In the genomic region with DNA sequence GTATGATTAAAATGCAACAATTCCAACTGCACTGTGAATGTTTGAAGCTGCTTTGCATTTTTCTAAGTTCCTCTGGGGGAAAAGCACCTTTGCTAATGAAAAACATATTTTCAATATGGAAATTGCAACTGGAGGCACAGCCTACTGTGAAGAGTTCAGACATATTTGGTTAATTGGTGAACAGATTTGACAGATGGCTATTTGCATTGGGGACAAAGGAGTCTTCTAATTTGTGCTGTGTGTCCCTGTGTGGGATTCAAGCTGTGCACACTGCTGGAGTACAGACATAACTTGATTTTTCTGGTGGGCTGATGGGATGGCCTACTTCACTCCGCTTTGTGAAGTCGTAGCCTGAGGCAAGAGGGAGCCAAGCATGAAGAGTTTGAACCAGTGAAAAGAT, we compare ENCODE assay signal across 16 cellular contexts. TPM values are rescaled to one million over a fixed set of nuclear protein-coding genes. Genes with fewer than 3 reads are reported as not detected.
DNase-seq lines count a peak whose midpoint lies in the region; TF ChIP-seq lines count a peak whose summit lies in the region.
"Had no signal": no experiment of that assay in that cellular context is flagged by ENCODE, and none has a peak within 500 bp of the region (broad histone marks: within the 10 kb centered on the region; RNA-seq: fewer than 3 reads in every experiment).

No MANE protein-coding gene starts in this region.

- no peaks in the 10 kb centered on the region for H3K9me2 ChIP-seq in Karpas-422 (replicated peaks; ENCODE audit: insufficient read depth, low read length)

- H3K4me2 ChIP-seq in Karpas-422 (ENCODE audit: low read depth, low read length, poor library complexity, severe bottlenecking) (peak overlapping the region; percentile 42), smooth muscle cell (no peak overlapping the region), mesendoderm (ENCODE audit: low read length) (no peak overlapping the region)
- H3K4me2 ChIP-seq: PC-9 had no signal

- no peak overlapping the region for H3K23ac ChIP-seq in mesendoderm (ENCODE audit: low read length)

- WGBS in esophagus muscularis mucosa: 95% methylated on average over 2 of the region's 2 CpGs
- 93% methylated on average over 2 of the region's 2 CpGs for WGBS in smooth muscle cell (ENCODE audit: low lambda C conversion rate)
- whole genome bisulfite sequencing in mesendoderm (ENCODE audit: extremely low coverage, insufficient coverage, low lambda C conversion rate): no CpG with 5 or more reads among the region's 2 CpGs
- WGBS in tibial nerve, 2 donors: 67 to 69% methylated on average over 2 of the region's 2 CpGs

- H3K27me3 ChIP-seq in BE2C (no peaks in the 10 kb centered on the region), Karpas-422 (ENCODE audit: low read length) (no peaks in the 10 kb centered on the region), esophagus muscularis mucosa (peaks cover 0 to 6% (median 0%) of the 10 kb centered on the region in 4 donors), smooth muscle cell (ENCODE audit: low read depth) (no peaks in the 10 kb centered on the region), mesendoderm (ENCODE audit: insufficient read depth, low read length, poor library complexity) (no peaks in the 10 kb centered on the region), tibial nerve (no peaks in the 10 kb centered on the region)

- H2AK5ac ChIP-seq in mesendoderm (ENCODE audit: low read length): no peak overlapping the region

- TF ChIP-seq POLR2A in esophagus muscularis mucosa (IDR thresholded peaks at IDR 0.05; ENCODE audit: low read depth): no peak
- TF ChIP-seq POLR2A in tibial nerve (IDR thresholded peaks at IDR 0.05): no peak

- H3K18ac ChIP-seq in mesendoderm (ENCODE audit: low read length): no peak overlapping the region

- H2AFZ ChIP-seq in Karpas-422 (ENCODE audit: low read length): 0 out of 2 replicates have a peak overlapping the region, but pooled peaks have one; percentile 1
- no peak overlapping the region for H2AFZ ChIP-seq in smooth muscle cell (ENCODE audit: low read depth)
- H2AFZ ChIP-seq: PC-9 had no signal

- no peaks in the 10 kb centered on the region for H3K79me2 ChIP-seq in Karpas-422 (ENCODE audit: low read length)
- H3K79me2 ChIP-seq in smooth muscle cell (ENCODE audit: low read depth): no peaks in the 10 kb centered on the region
- no peaks in the 10 kb centered on the region for H3K79me2 ChIP-seq in mesendoderm (ENCODE audit: control insufficient read depth, insufficient read depth, low read length)

- H3K9me3 ChIP-seq in BE2C (no peaks in the 10 kb centered on the region), Karpas-422 (ENCODE audit: low read length) (no peaks in the 10 kb centered on the region; the same call in 1 of the 2 replicates), esophagus muscularis mucosa (peaks cover 0 to 5% (median 0%) of the 10 kb centered on the region in 4 donors), smooth muscle cell (replicated peaks; ENCODE audit: low read depth) (no peaks in the 10 kb centered on the region), tibial nerve (peaks cover 0 to 5% (median 0%) of the 10 kb centered on the region in 4 donors)

- no peak overlapping the region for H4K5ac ChIP-seq in mesendoderm (ENCODE audit: low read length)

- H3F3A ChIP-seq in smooth muscle cell (ENCODE audit: low read depth): no peaks in the 10 kb centered on the region

- no peak overlapping the region for H2BK120ac ChIP-seq in mesendoderm (ENCODE audit: low read depth, low read length)

- H3K27ac ChIP-seq in Karpas-422 (ENCODE audit: low read length) (peak overlapping the region; percentile 97), esophagus muscularis mucosa (replicated peaks in 1 of 4) (no peak overlapping the region), smooth muscle cell (ENCODE audit: low read depth) (no peak overlapping the region), mesendoderm (ENCODE audit: low read depth, low read length) (no peak overlapping the region), tibial nerve (no peak overlapping the region)
- H3K27ac ChIP-seq: PC-9 had no signal

- no peak overlapping the region for H3K4me3 ChIP-seq in BE2C (ENCODE audit: low read depth, low read length)
- H3K4me3 ChIP-seq in Karpas-422 (ENCODE audit: low read length): peak overlapping the region; percentile 10
- H3K4me3 ChIP-seq in esophagus muscularis mucosa: no peak overlapping the region
- no peak overlapping the region for H3K4me3 ChIP-seq in smooth muscle cell
- H3K4me3 ChIP-seq in mesendoderm (ENCODE audit: low read length): no peak overlapping the region
- H3K4me3 ChIP-seq in tibial nerve: no peak overlapping the region
- H3K4me3 ChIP-seq: PC-9 had no signal

- no peak overlapping the region for H2BK15ac ChIP-seq in mesendoderm (replicated peaks; ENCODE audit: low read depth)

- H3K36me3 ChIP-seq in BE2C: no peaks in the 10 kb centered on the region
- no peaks in the 10 kb centered on the region for H3K36me3 ChIP-seq in Karpas-422 (ENCODE audit: insufficient read depth, low read length)
- H3K36me3 ChIP-seq in esophagus muscularis mucosa: no peaks in the 10 kb centered on the region
- no peaks in the 10 kb centered on the region for H3K36me3 ChIP-seq in smooth muscle cell (ENCODE audit: low read depth)
- H3K36me3 ChIP-seq in mesendoderm (ENCODE audit: control insufficient read depth, insufficient read depth, low read length): no peaks in the 10 kb centered on the region
- no peaks in the 10 kb centered on the region for H3K36me3 ChIP-seq in tibial nerve

- no peak overlapping the region for H4K8ac ChIP-seq in mesendoderm (ENCODE audit: low read depth, low read length)

- DNase-seq in BE2C (peak; percentile 34), Karpas-422 (peak; percentile 87), NCI-H345 treated with DMSO at 0.1 percent for 48 hours (lab: John Stamatoyannopoulos, UW; ENCODE audit: unreplicated experiment) (peak; percentile 38), esophagus muscularis mucosa (ENCODE audit: extremely low spot score) (peak; percentile 53), smooth muscle cell (lab: John Stamatoyannopoulos, UW; ENCODE audit: unreplicated experiment) (no peak), mesendoderm (no peak), tibial nerve (ENCODE audit: low spot score in 2 of 2) (no peak)
- DNase-seq in effector CD8-positive, alpha-beta T cell (lab: John Stamatoyannopoulos, UW): no peak
- DNase-seq: ACHN; CD8-positive, alpha-beta T cell; GOT3; MM.1S; PC-9 had no signal

- H3K4me1 ChIP-seq in BE2C (no peaks in the 10 kb centered on the region), Karpas-422 (ENCODE audit: low read length) (peaks cover 74% of the 10 kb centered on the region), esophagus muscularis mucosa (no peaks in the 10 kb centered on the region), smooth muscle cell (ENCODE audit: low read depth) (peaks cover 6% of the 10 kb centered on the region), mesendoderm (ENCODE audit: control insufficient read depth, low read depth, low read length) (peaks cover 7% of the 10 kb centered on the region), tibial nerve (no peaks in the 10 kb centered on the region)

- H4K20me1 ChIP-seq in Karpas-422 (ENCODE audit: insufficient read depth, low read depth, low read length) (no peaks in the 10 kb centered on the region), smooth muscle cell (ENCODE audit: low read depth) (no peaks in the 10 kb centered on the region)

- no peak overlapping the region for H3K56ac ChIP-seq in mesendoderm (ENCODE audit: low read length)

- H3K4ac ChIP-seq in mesendoderm (ENCODE audit: low read depth, low read length): no peak overlapping the region

- TF ChIP-seq EP300 in esophagus muscularis mucosa (IDR thresholded peaks at IDR 0.05) (no peak), tibial nerve (IDR thresholded peaks at IDR 0.05) (no peak)

- intact Hi-C loops in esophagus muscularis mucosa (cut with DNase I): no loop called here

- H3K79me1 ChIP-seq in mesendoderm (ENCODE audit: low read length): no peaks in the 10 kb centered on the region

- TF ChIP-seq CTCF in BE2C (IDR thresholded peaks at IDR 0.05; ENCODE audit: low read depth, low read length): no peak
- no peak for TF ChIP-seq CTCF in esophagus muscularis mucosa (IDR thresholded peaks at IDR 0.05)
- no peak for TF ChIP-seq CTCF in smooth muscle cell (IDR thresholded peaks at IDR 0.05; ENCODE audit: borderline replicate concordance, insufficient read depth, poor library complexity, severe bottlenecking)
- TF ChIP-seq CTCF in tibial nerve (IDR thresholded peaks at IDR 0.05): no peak

- peak overlapping the region; percentile 5; the same call in 1 of the 2 replicates for H3K9ac ChIP-seq in Karpas-422 (ENCODE audit: low read length)
- no peak overlapping the region for H3K9ac ChIP-seq in smooth muscle cell (ENCODE audit: low read depth)
- no peak overlapping the region for H3K9ac ChIP-seq in mesendoderm (ENCODE audit: low read length)

- H2BK5ac ChIP-seq in mesendoderm (ENCODE audit: low read length): no peak overlapping the region

RNA-seq across cellular contexts. Expression of a gene that starts 40.7 kb away (rescaled TPM):
- not detected for polyA plus RNA-seq in BE2C (2012; ENCODE audit: insufficient read depth, insufficient read length, low read depth)
- total RNA-seq in Karpas-422 (2014; rRNA removed; shearing (Covaris generic); ENCODE audit: low replicate concordance): 172 and 213 TPM in 2 replicates
- 1 to 10 TPM; 3.7 to 9.3 (median 5.4) TPM for total RNA-seq in esophagus muscularis mucosa
- 1.2 and 2.0 TPM in 2 replicates for total RNA-seq in smooth muscle cell
- 1.5 and 2.7 TPM in 2 replicates for polyA plus RNA-seq in smooth muscle cell
- 0.63 TPM for polyA plus RNA-seq in mesendoderm (2013, experiment 1 of 2)
- polyA plus RNA-seq in mesendoderm (2013, experiment 2 of 2): 0.64 TPM
- 1 to 10 TPM; 4.3 to 9.6 (median 5.3) TPM for total RNA-seq in tibial nerve
- total RNA-seq: PC-9 had no signal

RNA-seq across cellular contexts. Expression of a gene that starts 50.6 kb away (rescaled TPM):
- polyA plus RNA-seq in BE2C (2012; ENCODE audit: insufficient read depth, insufficient read length, low read depth): not detected
- not detected in 2 replicates for total RNA-seq in Karpas-422 (2014; rRNA removed; shearing (Covaris generic); ENCODE audit: low replicate concordance)
- total RNA-seq in esophagus muscularis mucosa (not detected), smooth muscle cell (not detected in 2 replicates), tibial nerve (under 1 TPM in 2 of 4 donors, not detected in 2; 0.22 to 0.63 TPM)
- not detected in 2 replicates for polyA plus RNA-seq in smooth muscle cell
- polyA plus RNA-seq in mesendoderm (2013, experiment 1 of 2): 1.0 TPM
- 0.95 TPM for polyA plus RNA-seq in mesendoderm (2013, experiment 2 of 2)
- total RNA-seq: B cell; CD8-positive, alpha-beta T cell; NCI-H460; PC-9; T-helper 1 cell treated with Interleukin-12 subunit alpha and Interleukin-12 subunit beta and Interleukin-4 antibody, amounts not matched to agents 30 ng/mL and 1 ng/mL, for 36 hours had no signal

Comparison
In these comparisons a context has a peak if more than half of its experiments do, and no peak if none do; other contexts are left out.
1. DNase-seq: peak in BE2C (single experiment), Karpas-422 (single experiment), NCI-H345 treated with DMSO at 0.1 percent for 48 hours (single experiment) and esophagus muscularis mucosa (single experiment); none in smooth muscle cell (single experiment), mesendoderm (single experiment), effector CD8-positive, alpha-beta T cell (single experiment) and tibial nerve (0 of 2).
2. RNA of a gene that starts 40.7 kb away (total RNA-seq): 172 to 213 TPM in Karpas-422; 4.3 to 9.6 TPM in tibial nerve, 3.7 to 9.3 TPM in esophagus muscularis mucosa and 1.2 to 2.0 TPM in smooth muscle cell; every median in the first group is over 10 times any median in the second.